8 cellular contexts compared by ENCODE assay signal in the genomic region with DNA sequence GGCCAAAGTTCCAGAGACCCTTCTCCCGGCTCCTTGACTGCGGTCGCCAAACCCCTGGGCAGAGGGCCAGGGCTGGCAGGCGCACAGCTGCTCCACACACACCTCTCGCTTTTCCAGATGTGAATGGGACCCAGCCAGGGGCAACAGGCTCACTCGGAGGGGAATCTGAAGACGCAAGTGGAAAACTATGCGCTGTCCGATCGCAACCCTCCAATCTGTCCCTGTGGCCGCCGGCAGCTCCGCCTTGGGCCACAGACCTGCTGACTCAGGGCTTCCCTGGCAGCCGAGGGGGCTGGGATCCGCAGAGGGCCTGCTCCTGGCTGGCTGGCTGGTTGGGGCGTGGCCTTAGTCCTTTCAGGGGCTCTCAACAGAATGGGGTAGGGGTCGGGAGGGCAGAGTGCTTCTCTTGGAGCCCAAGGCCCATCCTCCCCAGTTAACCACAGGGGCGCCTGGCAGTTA. TPM values are rescaled to one million over a fixed set of nuclear protein-coding genes. Genes with fewer than 3 reads are reported as not detected.
A peak's percentile ranks its signal among the peaks of the same experiment; 100 is the strongest.
DNase-seq lines count a peak whose midpoint lies in the region; ATAC-seq, FAIRE-seq and TF ChIP-seq lines count a peak whose summit lies in the region.
"Had no signal": no experiment of that assay in that cellular context is flagged by ENCODE, and none has a peak within 500 bp of the region (broad histone marks: within the 10 kb centered on the region; RNA-seq: fewer than 3 reads in every experiment).

No MANE protein-coding gene starts in this region.

- H3K27me3 ChIP-seq in HUES48 (ENCODE audit: control insufficient read depth, insufficient read depth, low read length) (no peaks in the 10 kb centered on the region), mammary epithelial cell (ENCODE audit: insufficient read depth, low read length) (no peaks in the 10 kb centered on the region), thyroid gland (no peaks in the 10 kb centered on the region)

- H3K9me3 ChIP-seq in HUES48 (ENCODE audit: control insufficient read depth, insufficient read depth, low read length) (no peaks in the 10 kb centered on the region), mammary epithelial cell (replicated peaks; ENCODE audit: insufficient read depth, low read length) (no peaks in the 10 kb centered on the region), kidney (ENCODE audit: control insufficient read depth in 1 of 2, low read length in 2 of 2) (no peaks in the 10 kb centered on the region), thyroid gland (no peaks in the 10 kb centered on the region)

- no peak for ATAC-seq in HG02623 (IDR thresholded peaks at IDR 0.05; ENCODE audit: unreplicated experiment)

- 5% methylated on average over 7 of the region's 18 CpGs for WGBS in mammary epithelial cell (ENCODE audit: low coverage, missing lambda C conversion rate)
- WGBS in thyroid gland, 2 donors: 17 to 19% methylated on average over 3 to 4 of the region's 18 CpGs

- H4K20me1 ChIP-seq in mammary epithelial cell (ENCODE audit: insufficient read depth, low read length): no peaks in the 10 kb centered on the region

- no peaks in the 10 kb centered on the region for H3K79me2 ChIP-seq in mammary epithelial cell (ENCODE audit: insufficient read depth, low read length)

- H3K4me2 ChIP-seq in mammary epithelial cell (ENCODE audit: insufficient read depth, low read depth, low read length): peak overlapping the region; percentile 35

- H3K9ac ChIP-seq in HUES48 (ENCODE audit: low read depth, low read length): peak overlapping the region; percentile 49; the same call in 1 of the 2 replicates
- H3K9ac ChIP-seq in mammary epithelial cell (ENCODE audit: insufficient read depth, low read length): no peak overlapping the region
- H3K9ac ChIP-seq in kidney (ENCODE audit: low read length in 2 of 2): no peak overlapping the region

- TF ChIP-seq POLR2A in thyroid gland (IDR thresholded peaks at IDR 0.05): peak in 1 of 2 donors; percentile 53

- in situ Hi-C loops in mammary epithelial cell (cut with MboI; ENCODE audit: low sequenced_read_pairs in 2 of 2): no loop called here

- peak; percentile 3 for DNase-seq in mammary epithelial cell
- peak; percentile 59 for DNase-seq in kidney
- DNase-seq in thyroid gland: peak; percentile 65 to 82
- DNase-seq in D721Med (ENCODE audit: insufficient read length, low spot score): no peak
- DNase-seq in NCI-H2171 treated with DMSO at 0.1 percent for 48 hours (lab: John Stamatoyannopoulos, UW): no peak

- H2AFZ ChIP-seq in mammary epithelial cell (ENCODE audit: low read depth, low read length): no peak overlapping the region

- CTCF ChIA-PET in mammary epithelial cell (lab: Charles Lee; ENCODE audit: low non-redundant PET): no interaction called here

- H3K4me1 ChIP-seq in HUES48 (ENCODE audit: control insufficient read depth, insufficient read depth, low read length) (peaks cover 34% of the 10 kb centered on the region), mammary epithelial cell (ENCODE audit: insufficient read depth, low read length) (peaks cover 5% of the 10 kb centered on the region), kidney (ENCODE audit: control insufficient read depth in 1 of 2, insufficient read depth in 1 of 2, low read depth in 1 of 2, low read length in 2 of 2) (peaks cover 0 to 5% of the 10 kb centered on the region in 2 donors), thyroid gland (peaks cover 52 to 69% of the 10 kb centered on the region in 2 donors)

- H3K4me3 ChIP-seq in HUES48 (ENCODE audit: low read depth, low read length): peak overlapping the region; percentile 48; the same call in 1 of the 2 replicates
- H3K4me3 ChIP-seq in mammary epithelial cell (replicated peaks in 1 of 3; ENCODE audit: insufficient read depth in 1 of 3, low read depth in 2 of 3, low read length in 3 of 3): no peak overlapping the region
- no peak overlapping the region for H3K4me3 ChIP-seq in kidney (ENCODE audit: low read length in 2 of 2)
- no peak overlapping the region for H3K4me3 ChIP-seq in thyroid gland (replicated peaks in 1 of 3)
- H3K4me3 ChIP-seq: SK-N-MC had no signal

- dilution Hi-C loops in mammary epithelial cell (cut with HindIII; ENCODE audit: low sequenced_read_pairs): no loop called here

- BruUV-seq in mammary epithelial cell (replicated peaks; lab: Mats Ljungman, UMichigan): no TSS peak

- H3K36me3 ChIP-seq in HUES48 (ENCODE audit: control insufficient read depth, insufficient read depth, low read length) (no peaks in the 10 kb centered on the region), mammary epithelial cell (ENCODE audit: insufficient read depth, low read length) (no peaks in the 10 kb centered on the region), kidney (ENCODE audit: control insufficient read depth in 1 of 2, insufficient read depth in 2 of 2, low read length in 2 of 2) (no peaks in the 10 kb centered on the region), thyroid gland (no peaks in the 10 kb centered on the region)

- intact Hi-C loops in mammary epithelial cell (cut with micrococcal nuclease) (no loop called here), kidney (cut with DNase I) (no loop called here), thyroid gland (cut with DNase I) (no loop called here)

- peak overlapping the region; percentile 51 for H3K27ac ChIP-seq in HUES48 (ENCODE audit: low read depth, low read length)
- no peak overlapping the region for H3K27ac ChIP-seq in mammary epithelial cell (ENCODE audit: insufficient read depth, low read depth, low read length)
- no peak overlapping the region for H3K27ac ChIP-seq in kidney (ENCODE audit: low read depth in 2 of 2, low read length in 2 of 2)
- H3K27ac ChIP-seq in thyroid gland: peak overlapping the region in 2 of 3 donors; percentile 6 to 49
- H3K27ac ChIP-seq: SK-N-MC had no signal

- TF ChIP-seq CTCF in mammary epithelial cell (conservative IDR thresholded peaks at IDR 0.05 in 1 of 2, IDR thresholded peaks at IDR 0.05 in 1 of 2; ENCODE audit: extremely low read depth in 1 of 2, insufficient read depth in 1 of 2, low read depth in 1 of 2, low read length in 2 of 2) (no peak), kidney (IDR thresholded peaks at IDR 0.05; ENCODE audit: borderline replicate concordance, extremely low read depth, insufficient read depth) (no peak), thyroid gland (IDR thresholded peaks at IDR 0.05) (no peak), D721Med (IDR thresholded peaks at IDR 0.05; ENCODE audit: insufficient read depth, missing control alignments) (no peak)

- FAIRE-seq in kidney (lab: Jason Lieb, UNC) (no peak), D721Med (lab: Jason Lieb, UNC) (no peak)

RNA-seq across cellular contexts. Expression of a gene that starts 54.0 kb away (rescaled TPM):
- total RNA-seq in mammary epithelial cell: 10 to 100 TPM; 15.6 to 32.8 TPM
- 4.0 TPM for polyA plus RNA-seq in mammary epithelial cell
- 11.0 TPM for polyA minus RNA-seq in mammary epithelial cell
- total RNA-seq in kidney: 45.7 TPM
- 15.1 TPM for polyA plus RNA-seq in kidney (ENCODE audit: insufficient read depth, low read depth, low replicate concordance)
- total RNA-seq in thyroid gland: 10 to 100 TPM; 37.1 to 48.3 (median 38.9) TPM

Comparison
In these comparisons a context has a peak if more than half of its experiments do, and no peak if none do; other contexts are left out.
1. H3K27ac ChIP-seq: peak in HUES48 (single experiment) and thyroid gland (2 of 3); none in mammary epithelial cell (single experiment) and kidney (0 of 2).
2. DNase-seq: peak in mammary epithelial cell (single experiment), kidney (single experiment) and thyroid gland (2 of 2); none in D721Med (single experiment) and NCI-H2171 treated with DMSO at 0.1 percent for 48 hours (single experiment).